In the genomic region with DNA sequence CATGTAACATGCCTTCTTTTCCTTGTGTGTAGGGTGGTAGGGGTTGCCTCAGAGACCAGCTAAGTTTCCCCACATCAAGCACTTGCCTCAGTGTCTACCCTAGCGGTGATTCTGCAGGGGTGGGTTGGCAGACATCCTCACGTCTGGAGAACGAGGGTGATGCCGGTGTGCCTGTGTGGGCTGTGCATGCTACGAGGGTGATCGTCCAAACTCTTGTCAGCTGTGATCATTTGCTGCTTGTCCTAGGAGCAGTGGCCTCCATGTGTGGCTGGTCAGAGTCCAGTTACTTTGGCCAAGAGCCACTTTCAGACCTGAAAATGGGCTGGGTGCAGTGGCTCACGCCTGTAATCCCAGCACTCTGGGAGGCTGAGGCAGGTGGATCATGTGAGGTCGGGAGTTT, we compare ENCODE assay signal across 18 cellular contexts.
"Had no signal": no experiment of that assay in that cellular context is flagged by ENCODE, and none has a peak within 500 bp of the region (broad histone marks: within the 10 kb centered on the region; RNA-seq: fewer than 3 reads in every experiment).

No MANE protein-coding gene starts in this region.

- H3K4me3 Mint-ChIP-seq: activated CD4-positive, alpha-beta memory T cell treated with anti-CD3 and anti-CD28 coated beads for 36 hours; neural progenitor cell had no signal

- H3K27me3 ChIP-seq: neural progenitor cell, upper lobe of right lung had no signal

- H3K27ac ChIP-seq: coronary artery, lower lobe of right lung, neural progenitor cell, upper lobe of right lung had no signal

- H3K27me3 Mint-ChIP-seq: activated CD4-positive, alpha-beta memory T cell treated with anti-CD3 and anti-CD28 coated beads for 36 hours had no signal

- H3K9me3 Mint-ChIP-seq: activated CD4-positive, alpha-beta memory T cell treated with anti-CD3 and anti-CD28 coated beads for 36 hours; neural progenitor cell had no signal

- ATAC-seq: esophagus mucosa; lower lobe of right lung; stimulated activated naive CD8-positive, alpha-beta T cell treated with anti-CD3 and anti-CD28 coated beads, Interleukin-15, Interleukin-2, amounts not matched to agents 100 U/mL and 50 U/mL, for 24 hours; upper lobe of right lung had no signal

- DNase-seq: activated CD4-positive, alpha-beta memory T cell treated with anti-CD3 and anti-CD28 coated beads for 36 hours; activated CD8-positive, alpha-beta memory T cell treated with anti-CD3 and anti-CD28 coated beads, Interleukin-2, amount 50 U/mL, for 4 hours; activated naive CD4-positive, alpha-beta T cell treated with anti-CD3 and anti-CD28 coated beads, Interleukin-2, amount 50 U/mL, for 16 hours; amniotic stem cell; central memory CD4-positive, alpha-beta T cell; hypothalamus; kidney; lower lobe of right lung; midbrain; retina; stimulated activated CD4-positive, alpha-beta T cell treated with anti-CD3 and anti-CD28 coated beads, Interleukin-4, amount 100 ng/mL, for 4 hours; stimulated activated CD8-positive, alpha-beta memory T cell treated with anti-CD3 and anti-CD28 coated beads, Interleukin-4, amount 100 ng/mL, for 48 hours; stimulated activated naive CD8-positive, alpha-beta T cell treated with anti-CD3 and anti-CD28 coated beads, Interleukin-15, Interleukin-2, amounts not matched to agents 100 U/mL and 50 U/mL, for 24 hours; upper lobe of right lung had no signal

- H3K9me3 ChIP-seq: lower lobe of right lung, upper lobe of right lung had no signal

- H3K4me3 ChIP-seq: coronary artery, lower lobe of right lung, neural progenitor cell, smooth muscle cell, upper lobe of right lung had no signal

- H3K27ac Mint-ChIP-seq: activated CD4-positive, alpha-beta memory T cell treated with anti-CD3 and anti-CD28 coated beads for 36 hours; neural progenitor cell had no signal
